In the genomic region with DNA sequence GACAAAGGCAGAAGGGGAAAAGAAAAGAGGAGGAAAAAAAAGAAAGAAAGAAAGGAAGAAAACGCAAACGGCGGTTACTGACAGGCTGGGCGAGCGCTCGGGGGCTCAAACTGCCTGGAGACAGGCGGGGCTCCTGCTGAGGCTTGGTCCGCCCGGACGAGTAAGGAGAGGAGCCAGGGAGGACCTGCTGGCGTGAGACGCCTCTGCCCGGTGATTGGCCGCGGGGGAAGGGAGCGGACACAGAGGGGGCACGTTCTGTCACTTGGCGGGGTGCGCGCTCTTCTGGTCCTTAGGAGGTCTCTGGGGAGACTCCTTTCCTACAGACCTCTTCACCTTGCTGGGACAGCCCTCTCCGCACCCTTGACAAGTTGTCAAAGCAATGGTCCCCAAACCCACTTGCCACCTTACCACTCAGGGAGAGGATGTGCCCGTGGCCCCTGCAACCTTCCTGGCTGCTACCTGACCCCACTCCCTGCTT, we compare ENCODE assay signal across 1 cellular context.
TF ChIP-seq lines count a peak whose summit lies in the region.

No MANE protein-coding gene starts in this region.

TF ChIP-seq in K562, 482 proteins besides CTCF, POLR2A, EP300 and RAD21 (continued from another document and continues in another):
- TF ChIP-seq KLF13 (tag; IDR thresholded peaks at IDR 0.05; ENCODE audit: borderline replicate concordance, low read depth) (no peak), SAFB (IDR thresholded peaks at IDR 0.05; ENCODE audit: borderline replicate concordance, low read depth, low read length) (no peak), CC2D1A (IDR thresholded peaks at IDR 0.05) (0 out of 2 replicates have a peak, but pooled peaks have one; percentile 43), MIER1 (IDR thresholded peaks at IDR 0.05; ENCODE audit: low read depth) (0 out of 2 replicates have a peak, but pooled peaks have one; percentile 39), TAF7 (tag; IDR thresholded peaks at IDR 0.05) (peak; percentile 58), ZNF124 (CRISPR knock-in tag; IDR thresholded peaks at IDR 0.05) (no peak), POLR2B (IDR thresholded peaks at IDR 0.05; ENCODE audit: low read depth, partially characterized antibody) (peak; percentile 33), ETV5 (CRISPR knock-in tag; IDR thresholded peaks at IDR 0.05; ENCODE audit: low read depth) (no peak), RBM22 (IDR thresholded peaks at IDR 0.05; ENCODE audit: low read depth, low read length, poor library complexity, severe bottlenecking) (no peak), WHSC1 (IDR thresholded peaks at IDR 0.05; ENCODE audit: low read length) (no peak), PHF21A (IDR thresholded peaks at IDR 0.05; ENCODE audit: borderline replicate concordance, low read depth) (peak; percentile 89), ATF1 (CRISPR knock-in tag; IDR thresholded peaks at IDR 0.05) (no peak), ATF1 (tag; IDR thresholded peaks at IDR 0.05) (0 out of 2 replicates have a peak, but pooled peaks have one; percentile 41), ZNF764 (CRISPR knock-in tag; IDR thresholded peaks at IDR 0.05; ENCODE audit: low read depth) (0 out of 2 replicates have a peak, but pooled peaks have one; percentile 42), ARNT (IDR thresholded peaks at IDR 0.05) (0 out of 4 replicates have a peak, but pooled peaks of 1 of the 2 experiments have one; percentile 12), HEY1 (CRISPR knock-in tag; IDR thresholded peaks at IDR 0.05; ENCODE audit: borderline replicate concordance) (peak; percentile 39; the same call in 1 of the 2 replicates)
- TF ChIP-seq, protein P1, sequence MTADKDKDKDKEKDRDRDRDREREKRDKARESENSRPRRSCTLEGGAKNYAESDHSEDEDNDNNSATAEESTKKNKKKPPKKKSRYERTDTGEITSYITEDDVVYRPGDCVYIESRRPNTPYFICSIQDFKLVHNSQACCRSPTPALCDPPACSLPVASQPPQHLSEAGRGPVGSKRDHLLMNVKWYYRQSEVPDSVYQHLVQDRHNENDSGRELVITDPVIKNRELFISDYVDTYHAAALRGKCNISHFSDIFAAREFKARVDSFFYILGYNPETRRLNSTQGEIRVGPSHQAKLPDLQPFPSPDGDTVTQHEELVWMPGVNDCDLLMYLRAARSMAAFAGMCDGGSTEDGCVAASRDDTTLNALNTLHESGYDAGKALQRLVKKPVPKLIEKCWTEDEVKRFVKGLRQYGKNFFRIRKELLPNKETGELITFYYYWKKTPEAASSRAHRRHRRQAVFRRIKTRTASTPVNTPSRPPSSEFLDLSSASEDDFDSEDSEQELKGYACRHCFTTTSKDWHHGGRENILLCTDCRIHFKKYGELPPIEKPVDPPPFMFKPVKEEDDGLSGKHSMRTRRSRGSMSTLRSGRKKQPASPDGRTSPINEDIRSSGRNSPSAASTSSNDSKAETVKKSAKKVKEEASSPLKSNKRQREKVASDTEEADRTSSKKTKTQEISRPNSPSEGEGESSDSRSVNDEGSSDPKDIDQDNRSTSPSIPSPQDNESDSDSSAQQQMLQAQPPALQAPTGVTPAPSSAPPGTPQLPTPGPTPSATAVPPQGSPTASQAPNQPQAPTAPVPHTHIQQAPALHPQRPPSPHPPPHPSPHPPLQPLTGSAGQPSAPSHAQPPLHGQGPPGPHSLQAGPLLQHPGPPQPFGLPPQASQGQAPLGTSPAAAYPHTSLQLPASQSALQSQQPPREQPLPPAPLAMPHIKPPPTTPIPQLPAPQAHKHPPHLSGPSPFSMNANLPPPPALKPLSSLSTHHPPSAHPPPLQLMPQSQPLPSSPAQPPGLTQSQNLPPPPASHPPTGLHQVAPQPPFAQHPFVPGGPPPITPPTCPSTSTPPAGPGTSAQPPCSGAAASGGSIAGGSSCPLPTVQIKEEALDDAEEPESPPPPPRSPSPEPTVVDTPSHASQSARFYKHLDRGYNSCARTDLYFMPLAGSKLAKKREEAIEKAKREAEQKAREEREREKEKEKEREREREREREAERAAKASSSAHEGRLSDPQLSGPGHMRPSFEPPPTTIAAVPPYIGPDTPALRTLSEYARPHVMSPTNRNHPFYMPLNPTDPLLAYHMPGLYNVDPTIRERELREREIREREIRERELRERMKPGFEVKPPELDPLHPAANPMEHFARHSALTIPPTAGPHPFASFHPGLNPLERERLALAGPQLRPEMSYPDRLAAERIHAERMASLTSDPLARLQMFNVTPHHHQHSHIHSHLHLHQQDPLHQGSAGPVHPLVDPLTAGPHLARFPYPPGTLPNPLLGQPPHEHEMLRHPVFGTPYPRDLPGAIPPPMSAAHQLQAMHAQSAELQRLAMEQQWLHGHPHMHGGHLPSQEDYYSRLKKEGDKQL (CRISPR knock-in tag; IDR thresholded peaks at IDR 0.05; ENCODE audit: borderline replicate concordance), result no peak
- TF ChIP-seq, protein P2, sequence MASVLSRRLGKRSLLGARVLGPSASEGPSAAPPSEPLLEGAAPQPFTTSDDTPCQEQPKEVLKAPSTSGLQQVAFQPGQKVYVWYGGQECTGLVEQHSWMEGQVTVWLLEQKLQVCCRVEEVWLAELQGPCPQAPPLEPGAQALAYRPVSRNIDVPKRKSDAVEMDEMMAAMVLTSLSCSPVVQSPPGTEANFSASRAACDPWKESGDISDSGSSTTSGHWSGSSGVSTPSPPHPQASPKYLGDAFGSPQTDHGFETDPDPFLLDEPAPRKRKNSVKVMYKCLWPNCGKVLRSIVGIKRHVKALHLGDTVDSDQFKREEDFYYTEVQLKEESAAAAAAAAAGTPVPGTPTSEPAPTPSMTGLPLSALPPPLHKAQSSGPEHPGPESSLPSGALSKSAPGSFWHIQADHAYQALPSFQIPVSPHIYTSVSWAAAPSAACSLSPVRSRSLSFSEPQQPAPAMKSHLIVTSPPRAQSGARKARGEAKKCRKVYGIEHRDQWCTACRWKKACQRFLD (CRISPR knock-in tag; IDR thresholded peaks at IDR 0.05), result peak; percentile 40; the same call in 1 of the 2 replicates
- TF ChIP-seq, protein P3, sequence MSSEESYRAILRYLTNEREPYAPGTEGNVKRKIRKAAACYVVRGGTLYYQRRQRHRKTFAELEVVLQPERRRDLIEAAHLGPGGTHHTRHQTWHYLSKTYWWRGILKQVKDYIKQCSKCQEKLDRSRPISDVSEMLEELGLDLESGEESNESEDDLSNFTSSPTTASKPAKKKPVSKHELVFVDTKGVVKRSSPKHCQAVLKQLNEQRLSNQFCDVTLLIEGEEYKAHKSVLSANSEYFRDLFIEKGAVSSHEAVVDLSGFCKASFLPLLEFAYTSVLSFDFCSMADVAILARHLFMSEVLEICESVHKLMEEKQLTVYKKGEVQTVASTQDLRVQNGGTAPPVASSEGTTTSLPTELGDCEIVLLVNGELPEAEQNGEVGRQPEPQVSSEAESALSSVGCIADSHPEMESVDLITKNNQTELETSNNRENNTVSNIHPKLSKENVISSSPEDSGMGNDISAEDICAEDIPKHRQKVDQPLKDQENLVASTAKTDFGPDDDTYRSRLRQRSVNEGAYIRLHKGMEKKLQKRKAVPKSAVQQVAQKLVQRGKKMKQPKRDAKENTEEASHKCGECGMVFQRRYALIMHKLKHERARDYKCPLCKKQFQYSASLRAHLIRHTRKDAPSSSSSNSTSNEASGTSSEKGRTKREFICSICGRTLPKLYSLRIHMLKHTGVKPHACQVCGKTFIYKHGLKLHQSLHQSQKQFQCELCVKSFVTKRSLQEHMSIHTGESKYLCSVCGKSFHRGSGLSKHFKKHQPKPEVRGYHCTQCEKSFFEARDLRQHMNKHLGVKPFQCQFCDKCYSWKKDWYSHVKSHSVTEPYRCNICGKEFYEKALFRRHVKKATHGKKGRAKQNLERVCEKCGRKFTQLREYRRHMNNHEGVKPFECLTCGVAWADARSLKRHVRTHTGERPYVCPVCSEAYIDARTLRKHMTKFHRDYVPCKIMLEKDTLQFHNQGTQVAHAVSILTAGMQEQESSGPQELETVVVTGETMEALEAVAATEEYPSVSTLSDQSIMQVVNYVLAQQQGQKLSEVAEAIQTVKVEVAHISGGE (CRISPR knock-in tag; IDR thresholded peaks at IDR 0.05), result peak in 2 of 3 experiments; percentile 75 to 91; a peak in 4 of 6 replicates
- TF ChIP-seq, protein P4, sequence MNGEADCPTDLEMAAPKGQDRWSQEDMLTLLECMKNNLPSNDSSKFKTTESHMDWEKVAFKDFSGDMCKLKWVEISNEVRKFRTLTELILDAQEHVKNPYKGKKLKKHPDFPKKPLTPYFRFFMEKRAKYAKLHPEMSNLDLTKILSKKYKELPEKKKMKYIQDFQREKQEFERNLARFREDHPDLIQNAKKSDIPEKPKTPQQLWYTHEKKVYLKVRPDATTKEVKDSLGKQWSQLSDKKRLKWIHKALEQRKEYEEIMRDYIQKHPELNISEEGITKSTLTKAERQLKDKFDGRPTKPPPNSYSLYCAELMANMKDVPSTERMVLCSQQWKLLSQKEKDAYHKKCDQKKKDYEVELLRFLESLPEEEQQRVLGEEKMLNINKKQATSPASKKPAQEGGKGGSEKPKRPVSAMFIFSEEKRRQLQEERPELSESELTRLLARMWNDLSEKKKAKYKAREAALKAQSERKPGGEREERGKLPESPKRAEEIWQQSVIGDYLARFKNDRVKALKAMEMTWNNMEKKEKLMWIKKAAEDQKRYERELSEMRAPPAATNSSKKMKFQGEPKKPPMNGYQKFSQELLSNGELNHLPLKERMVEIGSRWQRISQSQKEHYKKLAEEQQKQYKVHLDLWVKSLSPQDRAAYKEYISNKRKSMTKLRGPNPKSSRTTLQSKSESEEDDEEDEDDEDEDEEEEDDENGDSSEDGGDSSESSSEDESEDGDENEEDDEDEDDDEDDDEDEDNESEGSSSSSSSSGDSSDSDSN (IDR thresholded peaks at IDR 0.05; ENCODE audit: borderline replicate concordance in 1 of 2, low read depth in 2 of 2, low read length in 2 of 2), result 0 out of 4 replicates have a peak, but pooled peaks of 1 of the 2 experiments have one; percentile 21
- TF ChIP-seq, protein P5, sequence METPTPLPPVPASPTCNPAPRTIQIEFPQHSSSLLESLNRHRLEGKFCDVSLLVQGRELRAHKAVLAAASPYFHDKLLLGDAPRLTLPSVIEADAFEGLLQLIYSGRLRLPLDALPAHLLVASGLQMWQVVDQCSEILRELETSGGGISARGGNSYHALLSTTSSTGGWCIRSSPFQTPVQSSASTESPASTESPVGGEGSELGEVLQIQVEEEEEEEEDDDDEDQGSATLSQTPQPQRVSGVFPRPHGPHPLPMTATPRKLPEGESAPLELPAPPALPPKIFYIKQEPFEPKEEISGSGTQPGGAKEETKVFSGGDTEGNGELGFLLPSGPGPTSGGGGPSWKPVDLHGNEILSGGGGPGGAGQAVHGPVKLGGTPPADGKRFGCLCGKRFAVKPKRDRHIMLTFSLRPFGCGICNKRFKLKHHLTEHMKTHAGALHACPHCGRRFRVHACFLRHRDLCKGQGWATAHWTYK (CRISPR knock-in tag; IDR thresholded peaks at IDR 0.05), result 0 out of 2 replicates have a peak, but pooled peaks have one; percentile 16
- TF ChIP-seq, protein P6, sequence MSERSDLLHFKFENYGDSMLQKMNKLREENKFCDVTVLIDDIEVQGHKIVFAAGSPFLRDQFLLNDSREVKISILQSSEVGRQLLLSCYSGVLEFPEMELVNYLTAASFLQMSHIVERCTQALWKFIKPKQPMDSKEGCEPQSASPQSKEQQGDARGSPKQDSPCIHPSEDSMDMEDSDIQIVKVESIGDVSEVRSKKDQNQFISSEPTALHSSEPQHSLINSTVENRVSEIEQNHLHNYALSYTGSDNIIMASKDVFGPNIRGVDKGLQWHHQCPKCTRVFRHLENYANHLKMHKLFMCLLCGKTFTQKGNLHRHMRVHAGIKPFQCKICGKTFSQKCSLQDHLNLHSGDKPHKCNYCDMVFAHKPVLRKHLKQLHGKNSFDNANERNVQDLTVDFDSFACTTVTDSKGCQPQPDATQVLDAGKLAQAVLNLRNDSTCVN (CRISPR knock-in tag; IDR thresholded peaks at IDR 0.05), result 0 out of 2 replicates have a peak, but pooled peaks have one; percentile 68
- TF ChIP-seq, protein P7, sequence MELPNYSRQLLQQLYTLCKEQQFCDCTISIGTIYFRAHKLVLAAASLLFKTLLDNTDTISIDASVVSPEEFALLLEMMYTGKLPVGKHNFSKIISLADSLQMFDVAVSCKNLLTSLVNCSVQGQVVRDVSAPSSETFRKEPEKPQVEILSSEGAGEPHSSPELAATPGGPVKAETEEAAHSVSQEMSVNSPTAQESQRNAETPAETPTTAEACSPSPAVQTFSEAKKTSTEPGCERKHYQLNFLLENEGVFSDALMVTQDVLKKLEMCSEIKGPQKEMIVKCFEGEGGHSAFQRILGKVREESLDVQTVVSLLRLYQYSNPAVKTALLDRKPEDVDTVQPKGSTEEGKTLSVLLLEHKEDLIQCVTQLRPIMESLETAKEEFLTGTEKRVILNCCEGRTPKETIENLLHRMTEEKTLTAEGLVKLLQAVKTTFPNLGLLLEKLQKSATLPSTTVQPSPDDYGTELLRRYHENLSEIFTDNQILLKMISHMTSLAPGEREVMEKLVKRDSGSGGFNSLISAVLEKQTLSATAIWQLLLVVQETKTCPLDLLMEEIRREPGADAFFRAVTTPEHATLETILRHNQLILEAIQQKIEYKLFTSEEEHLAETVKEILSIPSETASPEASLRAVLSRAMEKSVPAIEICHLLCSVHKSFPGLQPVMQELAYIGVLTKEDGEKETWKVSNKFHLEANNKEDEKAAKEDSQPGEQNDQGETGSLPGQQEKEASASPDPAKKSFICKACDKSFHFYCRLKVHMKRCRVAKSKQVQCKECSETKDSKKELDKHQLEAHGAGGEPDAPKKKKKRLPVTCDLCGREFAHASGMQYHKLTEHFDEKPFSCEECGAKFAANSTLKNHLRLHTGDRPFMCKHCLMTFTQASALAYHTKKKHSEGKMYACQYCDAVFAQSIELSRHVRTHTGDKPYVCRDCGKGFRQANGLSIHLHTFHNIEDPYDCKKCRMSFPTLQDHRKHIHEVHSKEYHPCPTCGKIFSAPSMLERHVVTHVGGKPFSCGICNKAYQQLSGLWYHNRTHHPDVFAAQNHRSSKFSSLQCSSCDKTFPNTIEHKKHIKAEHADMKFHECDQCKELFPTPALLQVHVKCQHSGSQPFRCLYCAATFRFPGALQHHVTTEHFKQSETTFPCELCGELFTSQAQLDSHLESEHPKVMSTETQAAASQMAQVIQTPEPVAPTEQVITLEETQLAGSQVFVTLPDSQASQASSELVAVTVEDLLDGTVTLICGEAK (IDR thresholded peaks at IDR 0.05), result 0 out of 2 replicates have a peak, but pooled peaks have one; percentile 28
- TF ChIP-seq, protein P7 (CRISPR knock-in tag; IDR thresholded peaks at IDR 0.05), result no peak
